9 cellular contexts compared by ENCODE assay signal in the genomic region with DNA sequence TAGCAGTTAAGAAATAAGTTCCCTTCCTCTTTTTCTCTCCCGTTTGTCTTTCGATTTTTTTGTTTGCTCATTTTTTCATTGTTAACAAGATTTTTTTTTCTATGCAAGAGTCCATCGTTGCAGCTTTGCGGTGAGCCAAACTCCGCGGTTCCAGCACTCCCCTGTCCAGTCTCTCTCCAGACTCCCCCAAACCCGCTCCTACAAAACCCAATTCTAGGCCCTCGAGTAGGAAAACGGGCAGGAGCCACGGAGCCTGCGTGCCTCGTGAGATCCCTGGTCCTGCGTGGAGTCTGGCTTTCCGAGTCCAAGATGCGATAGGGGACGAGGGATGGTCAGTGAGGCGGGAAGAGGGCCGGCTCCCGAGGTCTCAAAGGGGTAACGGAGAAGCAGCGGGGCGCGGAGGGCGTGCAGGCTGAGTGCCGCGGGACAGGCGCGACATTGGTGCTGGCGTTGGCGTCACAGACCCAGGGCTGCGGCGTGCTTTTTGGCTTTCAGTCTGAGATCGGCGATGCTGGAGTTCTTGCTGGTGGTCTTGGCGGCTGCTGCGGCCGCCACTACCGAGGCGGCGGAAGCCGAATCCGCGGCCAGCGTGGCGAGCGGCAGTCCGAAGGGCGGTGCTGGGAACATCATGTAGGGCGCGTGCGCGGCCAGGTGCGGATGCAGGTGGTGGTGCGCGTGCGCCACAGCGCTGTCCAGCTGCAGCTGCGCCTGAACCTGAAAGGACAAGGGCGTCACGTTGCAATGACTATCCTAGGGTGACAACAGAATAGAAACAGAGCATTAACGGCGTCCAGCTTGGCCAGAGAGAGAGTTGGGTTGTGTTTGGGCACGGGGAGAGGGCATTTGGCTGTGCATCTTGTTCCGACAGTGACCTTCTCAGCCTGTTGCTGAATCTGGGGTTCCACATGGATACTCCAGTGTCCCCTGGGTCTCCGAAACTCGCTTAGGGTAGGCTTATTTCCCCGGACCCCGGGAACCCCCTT. TPM values are rescaled to one million over a fixed set of nuclear protein-coding genes. Genes with fewer than 3 reads are reported as not detected.
DNase-seq lines count a peak whose midpoint lies in the region; ATAC-seq and TF ChIP-seq lines count a peak whose summit lies in the region.
"Had no signal": no experiment of that assay in that cellular context is flagged by ENCODE, and none has a peak within 500 bp of the region (broad histone marks: within the 10 kb centered on the region; RNA-seq: fewer than 3 reads in every experiment).

No MANE protein-coding gene starts in this region.

- DNase-seq in AML-193 (lab: John Stamatoyannopoulos, UW): peak; percentile 90 to 93
- peak; percentile 37 for DNase-seq in activated gamma-delta T cell treated with anti-CD3 and anti-CD28 coated beads, Interleukin-2, amount 50 U/mL, for 16 hours (ENCODE audit: low read depth)
- peak; percentile 59 for DNase-seq in left ventricle myocardium superior
- DNase-seq in sciatic nerve (ENCODE audit: low spot score): peak; percentile 59
- no peak for DNase-seq in NCI-H82 treated with DMSO at 0.1 percent for 48 hours (lab: John Stamatoyannopoulos, UW; ENCODE audit: unreplicated experiment)

- peak; percentile 87 for ATAC-seq in GM19324 (IDR thresholded peaks at IDR 0.05; ENCODE audit: low FRiP score, unreplicated experiment)
- peak; percentile 77 for ATAC-seq in HG03460 (IDR thresholded peaks at IDR 0.05; ENCODE audit: unreplicated experiment)
- peak; percentile 72 for ATAC-seq in left ventricle myocardium superior
- peak; percentile 55 for ATAC-seq in sciatic nerve

- intact Hi-C loops in left ventricle myocardium superior (cut with micrococcal nuclease): no loop called here
- intact Hi-C loops in sciatic nerve (cut with DNase I): no loop called here

TF ChIP-seq in PFSK-1, 5 proteins besides CTCF, POLR2A, EP300 and RAD21:
- TF ChIP-seq, protein P1, sequence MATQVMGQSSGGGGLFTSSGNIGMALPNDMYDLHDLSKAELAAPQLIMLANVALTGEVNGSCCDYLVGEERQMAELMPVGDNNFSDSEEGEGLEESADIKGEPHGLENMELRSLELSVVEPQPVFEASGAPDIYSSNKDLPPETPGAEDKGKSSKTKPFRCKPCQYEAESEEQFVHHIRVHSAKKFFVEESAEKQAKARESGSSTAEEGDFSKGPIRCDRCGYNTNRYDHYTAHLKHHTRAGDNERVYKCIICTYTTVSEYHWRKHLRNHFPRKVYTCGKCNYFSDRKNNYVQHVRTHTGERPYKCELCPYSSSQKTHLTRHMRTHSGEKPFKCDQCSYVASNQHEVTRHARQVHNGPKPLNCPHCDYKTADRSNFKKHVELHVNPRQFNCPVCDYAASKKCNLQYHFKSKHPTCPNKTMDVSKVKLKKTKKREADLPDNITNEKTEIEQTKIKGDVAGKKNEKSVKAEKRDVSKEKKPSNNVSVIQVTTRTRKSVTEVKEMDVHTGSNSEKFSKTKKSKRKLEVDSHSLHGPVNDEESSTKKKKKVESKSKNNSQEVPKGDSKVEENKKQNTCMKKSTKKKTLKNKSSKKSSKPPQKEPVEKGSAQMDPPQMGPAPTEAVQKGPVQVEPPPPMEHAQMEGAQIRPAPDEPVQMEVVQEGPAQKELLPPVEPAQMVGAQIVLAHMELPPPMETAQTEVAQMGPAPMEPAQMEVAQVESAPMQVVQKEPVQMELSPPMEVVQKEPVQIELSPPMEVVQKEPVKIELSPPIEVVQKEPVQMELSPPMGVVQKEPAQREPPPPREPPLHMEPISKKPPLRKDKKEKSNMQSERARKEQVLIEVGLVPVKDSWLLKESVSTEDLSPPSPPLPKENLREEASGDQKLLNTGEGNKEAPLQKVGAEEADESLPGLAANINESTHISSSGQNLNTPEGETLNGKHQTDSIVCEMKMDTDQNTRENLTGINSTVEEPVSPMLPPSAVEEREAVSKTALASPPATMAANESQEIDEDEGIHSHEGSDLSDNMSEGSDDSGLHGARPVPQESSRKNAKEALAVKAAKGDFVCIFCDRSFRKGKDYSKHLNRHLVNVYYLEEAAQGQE (IDR thresholded peaks at IDR 0.05; ENCODE audit: insufficient read depth in 1 of 2, low read depth in 2 of 2, low read length in 2 of 2): peak; percentile 98 to 99
- peak; percentile 37; the same call in 1 of the 2 replicates for TF ChIP-seq POLR2AphosphoS5 (IDR thresholded peaks at IDR 0.05; ENCODE audit: low read depth, low read length)
- TF ChIP-seq TAF1 (IDR thresholded peaks at IDR 0.05; ENCODE audit: borderline replicate concordance, insufficient read depth, low read length): no peak
- no peak for TF ChIP-seq SIN3A (IDR thresholded peaks at IDR 0.05; ENCODE audit: borderline replicate concordance, insufficient read depth, low read length)
- peak; percentile 34 for TF ChIP-seq FOXP2 (optimal IDR thresholded peaks at IDR 0.05; ENCODE audit: borderline replicate concordance, extremely low read depth, extremely low read length, insufficient read depth)

RNA-seq across cellular contexts. Expression of a gene that starts 8.4 kb away (rescaled TPM):
- 1.5 TPM for polyA plus RNA-seq in PFSK-1 (2012; ENCODE audit: insufficient read length, low read depth)
- total RNA-seq in left ventricle myocardium superior (0.87 TPM), sciatic nerve (28.9 TPM)
- total RNA-seq: temporal lobe had no signal

RNA-seq across cellular contexts. Expression of a gene that starts 12.0 kb away (rescaled TPM):
- 13.1 TPM for polyA plus RNA-seq in PFSK-1 (2012; ENCODE audit: insufficient read length, low read depth)
- total RNA-seq in left ventricle myocardium superior (20.6 TPM), sciatic nerve (44.2 TPM)

Comparison
In these comparisons a context has a peak if more than half of its experiments do, and no peak if none do; other contexts are left out.
1. RNA of a gene that starts 8.4 kb away (total RNA-seq): 28.9 TPM in sciatic nerve (single experiment); 0.87 TPM in left ventricle myocardium superior (single experiment); every median in the first group is over 10 times any median in the second.
2. Peak in every context shown above with its lines, with median percentiles within 50 percentile points of each other: ATAC-seq.